ENCODE assay signal across 8 cellular contexts in genomic region chr11:64447717-64448598, GRCh38.
A peak's percentile ranks its signal among the peaks of the same experiment; 100 is the strongest.
DNase-seq lines count a peak whose midpoint lies in the region; ATAC-seq and TF ChIP-seq lines count a peak whose summit lies in the region.

No MANE protein-coding gene starts in this region.

- peaks cover 39% of the 10 kb centered on the region for H3K27me3 ChIP-seq in KMS-11 (ENCODE audit: insufficient read depth, low read depth)

- H3K4me3 ChIP-seq in KMS-11 (IDR thresholded peaks at IDR 0.05; ENCODE audit: insufficient read depth, low read depth, low read length): no peak overlapping the region

- ATAC-seq in GM21381 (IDR thresholded peaks at IDR 0.05; ENCODE audit: unreplicated experiment) (no peak), GM19463 (IDR thresholded peaks at IDR 0.05; ENCODE audit: unreplicated experiment) (no peak)

- no peak for TF ChIP-seq CTCF in KMS-11 (conservative IDR thresholded peaks at IDR 0.05; ENCODE audit: low read depth, low read length)

- no peak overlapping the region for H3K9ac ChIP-seq in KMS-11

- peaks cover 8% of the 10 kb centered on the region for H3K4me1 ChIP-seq in KMS-11 (ENCODE audit: low read depth, poor library complexity, severe bottlenecking)

- H2AFZ ChIP-seq in KMS-11 (ENCODE audit: low read depth): no peak overlapping the region

- no peaks in the 10 kb centered on the region for H4K20me1 ChIP-seq in KMS-11 (ENCODE audit: insufficient read depth)

- no peaks in the 10 kb centered on the region for H3K36me3 ChIP-seq in KMS-11 (ENCODE audit: insufficient read depth)

- H3K4me2 ChIP-seq in KMS-11: peak overlapping the region; percentile 78; the same call in 1 of the 2 replicates

- DNase-seq in GM03348 (ENCODE audit: low spot score): peak; percentile 51
- peak in 32 of 56 donors; percentile 4 to 62 (median 28) for DNase-seq in amygdala (lab: John Stamatoyannopoulos, UW)
- peak; percentile 55 for DNase-seq in left kidney (ENCODE audit: low read depth, low spot score)
- peak in 35 of 49 donors; percentile 6 to 65 (median 33) for DNase-seq in substantia nigra (lab: John Stamatoyannopoulos, UW)
- no peak for DNase-seq in COLO829 (ENCODE audit: low spot score)

- H3K79me2 ChIP-seq in KMS-11 (ENCODE audit: insufficient read depth, low read depth): no peaks in the 10 kb centered on the region

- no peak overlapping the region for H3K27ac ChIP-seq in KMS-11
- peak overlapping the region; percentile 53 for H3K27ac ChIP-seq in substantia nigra (ENCODE audit: low read depth, low read length, poor library complexity, severe bottlenecking)
